8 cellular contexts compared by ENCODE assay signal in the genomic region with DNA sequence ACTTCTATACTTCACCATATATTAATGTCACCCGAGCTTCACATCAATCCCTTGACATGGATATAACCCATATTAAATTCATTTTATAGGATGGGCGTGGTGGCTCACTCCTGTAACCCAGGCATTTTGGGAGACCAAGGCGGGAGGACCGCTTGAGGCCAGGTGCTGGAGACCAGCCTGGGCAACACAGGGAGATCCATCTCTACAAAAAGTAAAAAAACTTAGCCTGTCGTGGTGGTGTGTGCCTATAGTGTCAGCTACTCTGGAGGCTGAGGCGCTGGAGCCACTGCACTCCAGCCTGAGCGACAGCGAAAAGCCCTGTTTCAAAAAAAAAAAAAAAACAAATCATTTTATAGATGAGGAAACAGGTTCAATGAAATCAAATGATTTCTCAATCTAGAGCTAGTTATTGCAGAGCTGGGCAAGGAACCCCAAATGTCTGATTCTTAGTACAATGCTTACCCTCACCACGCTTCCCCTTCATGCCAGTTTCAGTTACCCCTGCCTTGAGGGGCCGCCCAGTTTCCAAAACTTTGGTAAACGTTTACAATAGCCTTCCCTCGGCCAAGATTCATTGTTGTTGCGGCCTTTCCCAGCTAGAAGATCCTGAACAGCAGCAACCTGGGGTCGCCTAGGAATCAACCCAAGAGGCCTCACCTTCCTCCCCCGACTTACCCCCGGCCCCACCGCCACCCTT. TPM values are rescaled to one million over a fixed set of nuclear protein-coding genes. Genes with fewer than 3 reads are reported as not detected.
DNase-seq lines count a peak whose midpoint lies in the region; ATAC-seq lines count a peak whose summit lies in the region.
"Had no signal": no experiment of that assay in that cellular context is flagged by ENCODE, and none has a peak within 500 bp of the region (broad histone marks: within the 10 kb centered on the region; RNA-seq: fewer than 3 reads in every experiment).

No MANE protein-coding gene starts in this region.

- H3K9ac ChIP-seq in iPS-18a (ENCODE audit: low read length): peak overlapping the region; percentile 98
- peak overlapping the region; percentile 90 to 99 (median 98) for H3K9ac ChIP-seq in subcutaneous abdominal adipose tissue (ENCODE audit: low read length in 5 of 5)

- peaks cover 34% of the 10 kb centered on the region for H3K4me1 Mint-ChIP-seq in activated T-helper 1 cell treated with anti-CD3 and anti-CD28 coated beads, Interleukin-12 subunit alpha, Interleukin-12 subunit beta, Interleukin-2, Interleukin-4 antibody, amounts not matched to agents 30 ng/mL and 10 ng/mL and 1 ng/mL, durations not matched to agents 14 hours and 24 hours and 36 hours (ENCODE audit: low read depth)

- H3K9me3 Mint-ChIP-seq in activated T-helper 1 cell treated with anti-CD3 and anti-CD28 coated beads, Interleukin-12 subunit alpha, Interleukin-12 subunit beta, Interleukin-2, Interleukin-4 antibody, amounts not matched to agents 30 ng/mL and 10 ng/mL and 1 ng/mL, durations not matched to agents 14 hours and 24 hours and 36 hours: peaks cover 2% of the 10 kb centered on the region

- H3K4me3 ChIP-seq in iPS-18a (ENCODE audit: low read length) (peak overlapping the region; percentile 93), subcutaneous abdominal adipose tissue (ENCODE audit: low read depth in 1 of 5, low read length in 5 of 5) (peak overlapping the region; percentile 79 to 96 (median 93))

- H3K9me3 ChIP-seq in iPS-18a (ENCODE audit: control insufficient read depth, low read depth, low read length): no peaks in the 10 kb centered on the region
- no peaks in the 10 kb centered on the region for H3K9me3 ChIP-seq in subcutaneous abdominal adipose tissue (ENCODE audit: control insufficient read depth in 5 of 5, low read length in 5 of 5)

- H3K4me3 Mint-ChIP-seq in activated T-helper 1 cell treated with anti-CD3 and anti-CD28 coated beads, Interleukin-12 subunit alpha, Interleukin-12 subunit beta, Interleukin-2, Interleukin-4 antibody, amounts not matched to agents 30 ng/mL and 10 ng/mL and 1 ng/mL, durations not matched to agents 14 hours and 24 hours and 36 hours: peak overlapping the region; percentile 98

- no peaks in the 10 kb centered on the region for H3K27me3 Mint-ChIP-seq in activated T-helper 1 cell treated with anti-CD3 and anti-CD28 coated beads, Interleukin-12 subunit alpha, Interleukin-12 subunit beta, Interleukin-2, Interleukin-4 antibody, amounts not matched to agents 30 ng/mL and 10 ng/mL and 1 ng/mL, durations not matched to agents 14 hours and 24 hours and 36 hours (ENCODE audit: insufficient read depth)

- intact Hi-C loops in activated T-helper 1 cell treated with anti-CD3 and anti-CD28 coated beads, Interleukin-12 subunit alpha, Interleukin-12 subunit beta, Interleukin-2, Interleukin-4 antibody, amounts not matched to agents 30 ng/mL and 10 ng/mL and 1 ng/mL, durations not matched to agents 14 hours and 24 hours and 36 hours (cut with micrococcal nuclease): loop anchor here (1.0 to 2.0 kb wide), 8 partner anchors 22 to 287 kb away; a partner anchor contains a TSS

- ATAC-seq in HG02610 (IDR thresholded peaks at IDR 0.05; ENCODE audit: unreplicated experiment): peak; percentile 6

- peaks cover 8% of the 10 kb centered on the region for H3K4me1 ChIP-seq in iPS-18a (ENCODE audit: control insufficient read depth, low read depth, low read length)
- H3K4me1 ChIP-seq in subcutaneous abdominal adipose tissue (ENCODE audit: control insufficient read depth in 5 of 5, insufficient read depth in 5 of 5, low read length in 5 of 5): peaks cover 3 to 22% (median 20%) of the 10 kb centered on the region in 5 donors

- H3K27me3 ChIP-seq in iPS-18a (ENCODE audit: control insufficient read depth, insufficient read depth, low read length) (no peaks in the 10 kb centered on the region), subcutaneous abdominal adipose tissue (ENCODE audit: control insufficient read depth in 5 of 5, insufficient read depth in 4 of 5, low read length in 5 of 5) (no peaks in the 10 kb centered on the region)

- DNase-seq in activated T-helper 1 cell treated with anti-CD3 and anti-CD28 coated beads, Interleukin-12 subunit alpha, Interleukin-12 subunit beta, Interleukin-2, Interleukin-4 antibody, amounts not matched to agents 30 ng/mL and 10 ng/mL and 1 ng/mL, durations not matched to agents 14 hours and 24 hours and 36 hours (ENCODE audit: low spot score): no peak
- DNase-seq in medulla oblongata (ENCODE audit: extremely low spot score): no peak
- no peak for DNase-seq in hepatic stellate cell (ENCODE audit: low spot score)
- DNase-seq in activated CD4-positive, CD25-positive, alpha-beta regulatory T cell treated with anti-CD3 and anti-CD28 coated beads, Interleukin-2, amount 50 U/mL, for 72 hours: no peak

- H3K36me3 ChIP-seq in iPS-18a (ENCODE audit: control insufficient read depth, low read depth, low read length): peaks cover 31% of the 10 kb centered on the region
- peaks cover 8 to 31% (median 21%) of the 10 kb centered on the region in 5 donors for H3K36me3 ChIP-seq in subcutaneous abdominal adipose tissue (ENCODE audit: control insufficient read depth in 5 of 5, insufficient read depth in 5 of 5, low read length in 5 of 5)

- H3K27ac ChIP-seq in iPS-18a (ENCODE audit: low read length): peak overlapping the region; percentile 99
- peak overlapping the region; percentile 98 for H3K27ac ChIP-seq in subcutaneous abdominal adipose tissue (ENCODE audit: low read depth, low read length)

- peaks cover 32% of the 10 kb centered on the region for H3K36me3 Mint-ChIP-seq in activated T-helper 1 cell treated with anti-CD3 and anti-CD28 coated beads, Interleukin-12 subunit alpha, Interleukin-12 subunit beta, Interleukin-2, Interleukin-4 antibody, amounts not matched to agents 30 ng/mL and 10 ng/mL and 1 ng/mL, durations not matched to agents 14 hours and 24 hours and 36 hours (ENCODE audit: low read depth)

- peak overlapping the region; percentile 98 for H3K27ac Mint-ChIP-seq in activated T-helper 1 cell treated with anti-CD3 and anti-CD28 coated beads, Interleukin-12 subunit alpha, Interleukin-12 subunit beta, Interleukin-2, Interleukin-4 antibody, amounts not matched to agents 30 ng/mL and 10 ng/mL and 1 ng/mL, durations not matched to agents 14 hours and 24 hours and 36 hours

RNA-seq across cellular contexts. Expression of a gene that starts 0.8 kb away (rescaled TPM):
- 144 and 148 TPM in 2 replicates for total RNA-seq in activated T-helper 1 cell treated with anti-CD3 and anti-CD28 coated beads, Interleukin-12 subunit alpha, Interleukin-12 subunit beta, Interleukin-2, Interleukin-4 antibody, amounts not matched to agents 30 ng/mL and 10 ng/mL and 1 ng/mL, durations not matched to agents 14 hours and 24 hours and 36 hours

RNA-seq across cellular contexts. Expression of a gene that starts 8.1 kb away (rescaled TPM):
- total RNA-seq in activated T-helper 1 cell treated with anti-CD3 and anti-CD28 coated beads, Interleukin-12 subunit alpha, Interleukin-12 subunit beta, Interleukin-2, Interleukin-4 antibody, amounts not matched to agents 30 ng/mL and 10 ng/mL and 1 ng/mL, durations not matched to agents 14 hours and 24 hours and 36 hours: not detected in 2 replicates
- total RNA-seq: T-helper 2 cell treated with Interferon-gamma antibody and Interleukin-4, amounts not matched to agents 100 ng/mL and 5 ng/mL, for 36 hours had no signal

RNA-seq across cellular contexts. Expression of a gene that starts 23.4 kb away (rescaled TPM):
- 1.0 and 1.2 TPM in 2 replicates for total RNA-seq in activated T-helper 1 cell treated with anti-CD3 and anti-CD28 coated beads, Interleukin-12 subunit alpha, Interleukin-12 subunit beta, Interleukin-2, Interleukin-4 antibody, amounts not matched to agents 30 ng/mL and 10 ng/mL and 1 ng/mL, durations not matched to agents 14 hours and 24 hours and 36 hours

RNA-seq across cellular contexts. Expression of a gene that starts 24.0 kb away (rescaled TPM):
- 6.3 and 7.2 TPM in 2 replicates for total RNA-seq in activated T-helper 1 cell treated with anti-CD3 and anti-CD28 coated beads, Interleukin-12 subunit alpha, Interleukin-12 subunit beta, Interleukin-2, Interleukin-4 antibody, amounts not matched to agents 30 ng/mL and 10 ng/mL and 1 ng/mL, durations not matched to agents 14 hours and 24 hours and 36 hours

RNA-seq across cellular contexts. Expression of a gene that starts 51.6 kb away (rescaled TPM):
- total RNA-seq in activated T-helper 1 cell treated with anti-CD3 and anti-CD28 coated beads, Interleukin-12 subunit alpha, Interleukin-12 subunit beta, Interleukin-2, Interleukin-4 antibody, amounts not matched to agents 30 ng/mL and 10 ng/mL and 1 ng/mL, durations not matched to agents 14 hours and 24 hours and 36 hours: 1.8 and 2.7 TPM in 2 replicates
